In the genomic region with DNA sequence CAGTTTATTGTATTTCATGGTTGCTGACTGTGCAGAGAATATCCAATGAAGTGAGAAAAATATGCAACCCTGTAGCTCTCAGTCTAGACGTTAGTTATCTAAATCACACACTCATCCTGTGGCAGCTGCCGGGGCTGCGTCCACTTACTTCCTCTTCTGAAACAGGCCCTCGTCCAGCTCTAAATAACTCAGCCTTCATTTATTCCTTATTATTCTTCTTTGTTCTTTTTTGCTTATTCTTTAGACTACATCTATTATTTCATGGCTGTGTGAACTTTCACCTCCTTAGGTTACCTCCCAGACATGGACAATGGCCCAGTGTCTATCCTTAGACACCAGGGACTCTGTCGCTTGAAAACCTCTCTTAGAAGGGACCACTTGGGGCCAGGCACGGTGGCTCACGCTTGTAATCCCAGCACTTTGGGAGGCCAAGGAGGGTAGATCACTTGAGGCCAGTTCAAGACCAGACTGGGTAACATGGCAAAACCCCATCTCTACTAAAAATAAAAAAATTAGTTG, we compare ENCODE assay signal across 1 cellular context.
TF ChIP-seq lines count a peak whose summit lies in the region.

No MANE protein-coding gene starts in this region.

TF ChIP-seq in K562, 482 proteins besides CTCF, POLR2A, EP300 and RAD21 (continued from another document and continues in another):
- TF ChIP-seq, protein P1, sequence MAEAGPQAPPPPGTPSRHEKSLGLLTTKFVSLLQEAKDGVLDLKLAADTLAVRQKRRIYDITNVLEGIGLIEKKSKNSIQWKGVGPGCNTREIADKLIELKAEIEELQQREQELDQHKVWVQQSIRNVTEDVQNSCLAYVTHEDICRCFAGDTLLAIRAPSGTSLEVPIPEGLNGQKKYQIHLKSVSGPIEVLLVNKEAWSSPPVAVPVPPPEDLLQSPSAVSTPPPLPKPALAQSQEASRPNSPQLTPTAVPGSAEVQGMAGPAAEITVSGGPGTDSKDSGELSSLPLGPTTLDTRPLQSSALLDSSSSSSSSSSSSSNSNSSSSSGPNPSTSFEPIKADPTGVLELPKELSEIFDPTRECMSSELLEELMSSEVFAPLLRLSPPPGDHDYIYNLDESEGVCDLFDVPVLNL (CRISPR knock-in tag; IDR thresholded peaks at IDR 0.05; ENCODE audit: low read depth) = no peak
- TF ChIP-seq NFATC3 (IDR thresholded peaks at IDR 0.05) (no peak), SAFB2 (IDR thresholded peaks at IDR 0.05; ENCODE audit: borderline replicate concordance, low read depth, low read length, severe bottlenecking) (no peak), SPI1 (IDR thresholded peaks at IDR 0.05; ENCODE audit: borderline replicate concordance, low read depth, low read length) (no peak), ZNF76 (CRISPR knock-in tag; IDR thresholded peaks at IDR 0.05; ENCODE audit: borderline replicate concordance) (0 out of 2 replicates have a peak, but pooled peaks have one; percentile 63), POLR2H (tag; IDR thresholded peaks at IDR 0.05; ENCODE audit: low read depth) (peak; percentile 45; the same call in 1 of the 2 replicates), NUFIP1 (IDR thresholded peaks at IDR 0.05; ENCODE audit: partially characterized antibody) (no peak), LARP7 (IDR thresholded peaks at IDR 0.05) (no peak), TCF3 (CRISPR knock-in tag; IDR thresholded peaks at IDR 0.05) (peak; percentile 88), FOXJ2 (tag; IDR thresholded peaks at IDR 0.05) (no peak), CREBBP (IDR thresholded peaks at IDR 0.05; ENCODE audit: low read depth, low read length) (no peak), SIX5 (IDR thresholded peaks at IDR 0.05; ENCODE audit: borderline replicate concordance in 1 of 2, insufficient read depth in 1 of 2, low read depth in 1 of 2, low read length in 2 of 2) (no peak), DIDO1 (tag; IDR thresholded peaks at IDR 0.05; ENCODE audit: low read depth) (no peak), BCOR (IDR thresholded peaks at IDR 0.05) (peak; percentile 18; the same call in 1 of the 2 replicates), ZNF778 (CRISPR knock-in tag; IDR thresholded peaks at IDR 0.05) (no peak), NFRKB (IDR thresholded peaks at IDR 0.05; ENCODE audit: low read depth) (peak; percentile 79), CBX8 (IDR thresholded peaks at IDR 0.05; ENCODE audit: borderline replicate concordance, extremely low read depth, low read depth, low read length, poor library complexity, severe bottlenecking) (no peak), HNRNPUL1 (IDR thresholded peaks at IDR 0.05; ENCODE audit: low read length) (no peak), RHOXF2B (CRISPR knock-in tag; conservative IDR thresholded peaks at IDR 0.05) (no peak), ZNF316 (IDR thresholded peaks at IDR 0.05) (peak; percentile 89), NFE2 (IDR thresholded peaks at IDR 0.05; ENCODE audit: low read depth) (peak; percentile 78), ZNF133 (CRISPR knock-in tag; IDR thresholded peaks at IDR 0.05) (no peak), FOXK2 (conservative IDR thresholded peaks at IDR 0.05 in 1 of 2, IDR thresholded peaks at IDR 0.05 in 1 of 2; ENCODE audit: low read depth in 2 of 2) (peak in 1 of 2 experiments; percentile 59; a peak in 2 of 4 replicates), ETS2 (tag; IDR thresholded peaks at IDR 0.05; ENCODE audit: borderline replicate concordance, poor library complexity, severe bottlenecking) (no peak), PRPF4 (IDR thresholded peaks at IDR 0.05; ENCODE audit: insufficient read depth, low read depth, low read length, poor library complexity, severe bottlenecking) (no peak), HNRNPL (IDR thresholded peaks at IDR 0.05; ENCODE audit: low read depth, low read length) (no peak), SIRT6 (IDR thresholded peaks at IDR 0.05; ENCODE audit: low read depth, low read length) (no peak), MTA3 (IDR thresholded peaks at IDR 0.05; ENCODE audit: borderline replicate concordance) (no peak; the same call in 1 of the 2 replicates), SREBF2 (CRISPR knock-in tag; IDR thresholded peaks at IDR 0.05) (no peak), ERF (CRISPR knock-in tag; IDR thresholded peaks at IDR 0.05) (peak; percentile 65; the same call in 1 of the 2 replicates), ZNF232 (CRISPR knock-in tag; IDR thresholded peaks at IDR 0.05) (no peak), CBX2 (IDR thresholded peaks at IDR 0.05; ENCODE audit: insufficient read depth, low read length, poor library complexity, severe bottlenecking) (no peak), ZNF696 (CRISPR knock-in tag; conservative IDR thresholded peaks at IDR 0.05) (no peak), ZNF77 (CRISPR knock-in tag; IDR thresholded peaks at IDR 0.05) (no peak), ARID2 (IDR thresholded peaks at IDR 0.05) (no peak), NEUROD1 (IDR thresholded peaks at IDR 0.05; ENCODE audit: borderline replicate concordance, low read depth, low read length, partially characterized antibody) (no peak), EGR1 (conservative IDR thresholded peaks at IDR 0.05) (no peak), TEAD4 (IDR thresholded peaks at IDR 0.05; ENCODE audit: low read length) (peak; percentile 90), TEAD4 (CRISPR knock-in tag; IDR thresholded peaks at IDR 0.05; ENCODE audit: borderline replicate concordance) (no peak), TAL1 (IDR thresholded peaks at IDR 0.05) (peak; percentile 81), HMG20A (CRISPR knock-in tag; conservative IDR thresholded peaks at IDR 0.05) (no peak), TAF9B (IDR thresholded peaks at IDR 0.05; ENCODE audit: partially characterized antibody) (peak; percentile 30), CHD2 (IDR thresholded peaks at IDR 0.05; ENCODE audit: low read depth, low read length) (no peak), PML (IDR thresholded peaks at IDR 0.05; ENCODE audit: low read length) (peak; percentile 65; the same call in 1 of the 2 replicates), FOSL1 (tag; conservative IDR thresholded peaks at IDR 0.05) (peak; percentile 72), HMGN3 (IDR thresholded peaks at IDR 0.05; ENCODE audit: borderline replicate concordance, extremely low read depth, insufficient read length, low read depth, low read length) (no peak), PRMT5 (CRISPR knock-in tag; IDR thresholded peaks at IDR 0.05) (no peak), ZNF668 (CRISPR knock-in tag; IDR thresholded peaks at IDR 0.05) (peak; percentile 14; the same call in 1 of the 2 replicates), CC2D1A (IDR thresholded peaks at IDR 0.05) (peak; percentile 35; the same call in 1 of the 2 replicates), CTBP1 (IDR thresholded peaks at IDR 0.05; ENCODE audit: borderline replicate concordance) (0 out of 2 replicates have a peak, but pooled peaks have one; percentile 39)
- TF ChIP-seq, protein P2, sequence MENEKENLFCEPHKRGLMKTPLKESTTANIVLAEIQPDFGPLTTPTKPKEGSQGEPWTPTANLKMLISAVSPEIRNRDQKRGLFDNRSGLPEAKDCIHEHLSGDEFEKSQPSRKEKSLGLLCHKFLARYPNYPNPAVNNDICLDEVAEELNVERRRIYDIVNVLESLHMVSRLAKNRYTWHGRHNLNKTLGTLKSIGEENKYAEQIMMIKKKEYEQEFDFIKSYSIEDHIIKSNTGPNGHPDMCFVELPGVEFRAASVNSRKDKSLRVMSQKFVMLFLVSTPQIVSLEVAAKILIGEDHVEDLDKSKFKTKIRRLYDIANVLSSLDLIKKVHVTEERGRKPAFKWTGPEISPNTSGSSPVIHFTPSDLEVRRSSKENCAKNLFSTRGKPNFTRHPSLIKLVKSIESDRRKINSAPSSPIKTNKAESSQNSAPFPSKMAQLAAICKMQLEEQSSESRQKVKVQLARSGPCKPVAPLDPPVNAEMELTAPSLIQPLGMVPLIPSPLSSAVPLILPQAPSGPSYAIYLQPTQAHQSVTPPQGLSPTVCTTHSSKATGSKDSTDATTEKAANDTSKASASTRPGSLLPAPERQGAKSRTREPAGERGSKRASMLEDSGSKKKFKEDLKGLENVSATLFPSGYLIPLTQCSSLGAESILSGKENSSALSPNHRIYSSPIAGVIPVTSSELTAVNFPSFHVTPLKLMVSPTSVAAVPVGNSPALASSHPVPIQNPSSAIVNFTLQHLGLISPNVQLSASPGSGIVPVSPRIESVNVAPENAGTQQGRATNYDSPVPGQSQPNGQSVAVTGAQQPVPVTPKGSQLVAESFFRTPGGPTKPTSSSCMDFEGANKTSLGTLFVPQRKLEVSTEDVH (IDR thresholded peaks at IDR 0.05; ENCODE audit: low read depth, partially characterized antibody) = no peak
- TF ChIP-seq, protein P3, sequence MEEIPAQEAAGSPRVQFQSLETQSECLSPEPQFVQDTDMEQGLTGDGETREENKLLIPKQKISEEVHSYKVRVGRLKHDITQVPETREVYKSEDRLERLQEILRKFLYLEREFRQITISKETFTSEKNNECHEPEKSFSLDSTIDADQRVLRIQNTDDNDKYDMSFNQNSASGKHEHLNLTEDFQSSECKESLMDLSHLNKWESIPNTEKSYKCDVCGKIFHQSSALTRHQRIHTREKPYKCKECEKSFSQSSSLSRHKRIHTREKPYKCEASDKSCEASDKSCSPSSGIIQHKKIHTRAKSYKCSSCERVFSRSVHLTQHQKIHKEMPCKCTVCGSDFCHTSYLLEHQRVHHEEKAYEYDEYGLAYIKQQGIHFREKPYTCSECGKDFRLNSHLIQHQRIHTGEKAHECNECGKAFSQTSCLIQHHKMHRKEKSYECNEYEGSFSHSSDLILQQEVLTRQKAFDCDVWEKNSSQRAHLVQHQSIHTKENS (CRISPR knock-in tag; IDR thresholded peaks at IDR 0.05) = no peak
- TF ChIP-seq, protein P4, sequence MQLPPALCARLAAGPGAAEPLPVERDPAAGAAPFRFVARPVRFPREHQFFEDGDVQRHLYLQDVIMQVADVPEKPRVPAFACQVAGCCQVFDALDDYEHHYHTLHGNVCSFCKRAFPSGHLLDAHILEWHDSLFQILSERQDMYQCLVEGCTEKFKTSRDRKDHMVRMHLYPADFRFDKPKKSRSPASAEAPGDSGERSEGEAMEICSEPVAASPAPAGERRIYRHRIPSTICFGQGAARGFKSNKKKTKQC (CRISPR knock-in tag; IDR thresholded peaks at IDR 0.05) = no peak
- TF ChIP-seq, protein P5, sequence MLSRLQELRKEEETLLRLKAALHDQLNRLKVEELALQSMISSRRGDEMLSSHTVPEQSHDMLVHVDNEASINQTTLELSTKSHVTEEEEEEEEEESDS (CRISPR knock-in tag; IDR thresholded peaks at IDR 0.05) = no peak
- TF ChIP-seq, protein P6, sequence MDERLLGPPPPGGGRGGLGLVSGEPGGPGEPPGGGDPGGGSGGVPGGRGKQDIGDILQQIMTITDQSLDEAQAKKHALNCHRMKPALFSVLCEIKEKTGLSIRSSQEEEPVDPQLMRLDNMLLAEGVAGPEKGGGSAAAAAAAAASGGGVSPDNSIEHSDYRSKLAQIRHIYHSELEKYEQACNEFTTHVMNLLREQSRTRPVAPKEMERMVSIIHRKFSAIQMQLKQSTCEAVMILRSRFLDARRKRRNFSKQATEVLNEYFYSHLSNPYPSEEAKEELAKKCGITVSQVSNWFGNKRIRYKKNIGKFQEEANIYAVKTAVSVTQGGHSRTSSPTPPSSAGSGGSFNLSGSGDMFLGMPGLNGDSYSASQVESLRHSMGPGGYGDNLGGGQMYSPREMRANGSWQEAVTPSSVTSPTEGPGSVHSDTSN (CRISPR knock-in tag; IDR thresholded peaks at IDR 0.05; ENCODE audit: low read depth) = no peak
- TF ChIP-seq, protein P6 (tag; conservative IDR thresholded peaks at IDR 0.05; ENCODE audit: low read depth) = peak; percentile 46
- TF ChIP-seq, protein P7, sequence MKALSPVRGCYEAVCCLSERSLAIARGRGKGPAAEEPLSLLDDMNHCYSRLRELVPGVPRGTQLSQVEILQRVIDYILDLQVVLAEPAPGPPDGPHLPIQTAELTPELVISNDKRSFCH (CRISPR knock-in tag; IDR thresholded peaks at IDR 0.05) = no peak
- TF ChIP-seq, protein P7 (tag; IDR thresholded peaks at IDR 0.05) = peak; percentile 63
- TF ChIP-seq, protein P8, sequence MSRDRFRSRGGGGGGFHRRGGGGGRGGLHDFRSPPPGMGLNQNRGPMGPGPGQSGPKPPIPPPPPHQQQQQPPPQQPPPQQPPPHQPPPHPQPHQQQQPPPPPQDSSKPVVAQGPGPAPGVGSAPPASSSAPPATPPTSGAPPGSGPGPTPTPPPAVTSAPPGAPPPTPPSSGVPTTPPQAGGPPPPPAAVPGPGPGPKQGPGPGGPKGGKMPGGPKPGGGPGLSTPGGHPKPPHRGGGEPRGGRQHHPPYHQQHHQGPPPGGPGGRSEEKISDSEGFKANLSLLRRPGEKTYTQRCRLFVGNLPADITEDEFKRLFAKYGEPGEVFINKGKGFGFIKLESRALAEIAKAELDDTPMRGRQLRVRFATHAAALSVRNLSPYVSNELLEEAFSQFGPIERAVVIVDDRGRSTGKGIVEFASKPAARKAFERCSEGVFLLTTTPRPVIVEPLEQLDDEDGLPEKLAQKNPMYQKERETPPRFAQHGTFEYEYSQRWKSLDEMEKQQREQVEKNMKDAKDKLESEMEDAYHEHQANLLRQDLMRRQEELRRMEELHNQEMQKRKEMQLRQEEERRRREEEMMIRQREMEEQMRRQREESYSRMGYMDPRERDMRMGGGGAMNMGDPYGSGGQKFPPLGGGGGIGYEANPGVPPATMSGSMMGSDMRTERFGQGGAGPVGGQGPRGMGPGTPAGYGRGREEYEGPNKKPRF (IDR thresholded peaks at IDR 0.05; ENCODE audit: low read depth, low read length) = no peak
- TF ChIP-seq, protein P9, sequence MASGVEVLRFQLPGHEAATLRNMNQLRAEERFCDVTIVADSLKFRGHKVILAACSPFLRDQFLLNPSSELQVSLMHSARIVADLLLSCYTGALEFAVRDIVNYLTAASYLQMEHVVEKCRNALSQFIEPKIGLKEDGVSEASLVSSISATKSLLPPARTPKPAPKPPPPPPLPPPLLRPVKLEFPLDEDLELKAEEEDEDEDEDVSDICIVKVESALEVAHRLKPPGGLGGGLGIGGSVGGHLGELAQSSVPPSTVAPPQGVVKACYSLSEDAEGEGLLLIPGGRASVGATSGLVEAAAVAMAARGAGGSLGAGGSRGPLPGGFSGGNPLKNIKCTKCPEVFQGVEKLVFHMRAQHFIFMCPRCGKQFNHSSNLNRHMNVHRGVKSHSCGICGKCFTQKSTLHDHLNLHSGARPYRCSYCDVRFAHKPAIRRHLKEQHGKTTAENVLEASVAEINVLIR (CRISPR knock-in tag; IDR thresholded peaks at IDR 0.05) = no peak
